Comparison of ENCODE assay signal across 22 cellular contexts in genomic region chr2:2648094-2648493, GRCh38.
DNase-seq lines count a peak whose midpoint lies in the region; ATAC-seq and TF ChIP-seq lines count a peak whose summit lies in the region.
"Had no signal": no experiment of that assay in that cellular context is flagged by ENCODE, and none has a peak within 500 bp of the region (broad histone marks: within the 10 kb centered on the region; RNA-seq: fewer than 3 reads in every experiment).

No MANE protein-coding gene starts in this region.

- H3K36me3 ChIP-seq in sigmoid colon, result no peaks in the 10 kb centered on the region
- H3K36me3 ChIP-seq: BLaER1 had no signal

- H3K4me3 Mint-ChIP-seq in activated CD4-positive, alpha-beta T cell treated with anti-CD3 and anti-CD28 coated beads for 36 hours, result no peak overlapping the region
- H3K4me3 Mint-ChIP-seq in activated CD4-positive, alpha-beta T cell treated with anti-CD3 and anti-CD28 coated beads, Interleukin-2, amount 10 ng/mL, durations not matched to agents 24 days and 14 days, result no peak overlapping the region
- H3K4me3 Mint-ChIP-seq in natural killer cell treated with Interleukin-12 subunit alpha and Interleukin-12 subunit beta and Interleukin-15 and Interleukin-18, amount 100 ng/mL, for 72 hours, result no peak overlapping the region
- no peak overlapping the region for H3K4me3 Mint-ChIP-seq in natural killer cell

- CTCF ChIA-PET in activated CD4-positive, alpha-beta T cell treated with anti-CD3 and anti-CD28 coated beads for 36 hours (lab: Charles Lee), result no interaction called here

- 80 to 85% methylated on average over 8 of the region's 8 CpGs for WGBS in sigmoid colon, 2 donors

- intact Hi-C loops in activated CD4-positive, alpha-beta T cell treated with anti-CD3 and anti-CD28 coated beads for 36 hours (cut with DNase I, micrococcal nuclease), result no loop called here
- intact Hi-C loops in activated CD4-positive, alpha-beta T cell treated with anti-CD3 and anti-CD28 coated beads, Interleukin-2, amount 10 ng/mL, durations not matched to agents 24 days and 14 days (cut with micrococcal nuclease), result no loop called here
- intact Hi-C loops in natural killer cell (cut with micrococcal nuclease), result no loop called here
- intact Hi-C loops in sigmoid colon (cut with DNase I), result no loop called here

- no peak for TF ChIP-seq POLR2A in sigmoid colon (IDR thresholded peaks at IDR 0.05)

- H3K27me3 ChIP-seq in sigmoid colon, result peaks cover 0 to 3% (median 0%) of the 10 kb centered on the region in 3 donors
- H3K27me3 ChIP-seq: BLaER1 had no signal

- H3K27ac ChIP-seq in sigmoid colon, result no peak overlapping the region
- H3K27ac ChIP-seq: 22Rv1, BLaER1 had no signal

- TF ChIP-seq CTCF in natural killer cell (IDR thresholded peaks at IDR 0.05), result no peak
- no peak for TF ChIP-seq CTCF in sigmoid colon (IDR thresholded peaks at IDR 0.05)

- no peaks in the 10 kb centered on the region for H3K27me3 Mint-ChIP-seq in activated CD4-positive, alpha-beta T cell treated with anti-CD3 and anti-CD28 coated beads for 36 hours
- no peaks in the 10 kb centered on the region for H3K27me3 Mint-ChIP-seq in activated CD4-positive, alpha-beta T cell treated with anti-CD3 and anti-CD28 coated beads, Interleukin-2, amount 10 ng/mL, durations not matched to agents 24 days and 14 days
- H3K27me3 Mint-ChIP-seq in natural killer cell treated with Interleukin-12 subunit alpha and Interleukin-12 subunit beta and Interleukin-15 and Interleukin-18, amount 100 ng/mL, for 72 hours, result peaks cover 0 to 3% of the 10 kb centered on the region in 2 donors
- peaks cover 0 to 3% of the 10 kb centered on the region in 2 donors for H3K27me3 Mint-ChIP-seq in natural killer cell (ENCODE audit: low read depth in 2 of 2)

- POLR2A ChIA-PET in activated CD4-positive, alpha-beta T cell treated with anti-CD3 and anti-CD28 coated beads for 36 hours (lab: Charles Lee), result no interaction called here

- no peak overlapping the region for H3K4me3 ChIP-seq in sigmoid colon
- H3K4me3 ChIP-seq: BLaER1 had no signal

- H3K36me3 Mint-ChIP-seq in activated CD4-positive, alpha-beta T cell treated with anti-CD3 and anti-CD28 coated beads for 36 hours (ENCODE audit: low read depth), result no peaks in the 10 kb centered on the region
- no peaks in the 10 kb centered on the region for H3K36me3 Mint-ChIP-seq in activated CD4-positive, alpha-beta T cell treated with anti-CD3 and anti-CD28 coated beads, Interleukin-2, amount 10 ng/mL, durations not matched to agents 24 days and 14 days (ENCODE audit: low read depth)
- H3K36me3 Mint-ChIP-seq in natural killer cell treated with Interleukin-12 subunit alpha and Interleukin-12 subunit beta and Interleukin-15 and Interleukin-18, amount 100 ng/mL, for 72 hours, result no peaks in the 10 kb centered on the region
- H3K36me3 Mint-ChIP-seq in natural killer cell, result no peaks in the 10 kb centered on the region
- H3K36me3 Mint-ChIP-seq: CD4-positive, alpha-beta memory T cell had no signal

- H3K4me1 Mint-ChIP-seq in activated CD4-positive, alpha-beta T cell treated with anti-CD3 and anti-CD28 coated beads for 36 hours, result peaks cover 38% of the 10 kb centered on the region
- H3K4me1 Mint-ChIP-seq in activated CD4-positive, alpha-beta T cell treated with anti-CD3 and anti-CD28 coated beads, Interleukin-2, amount 10 ng/mL, durations not matched to agents 24 days and 14 days, result peaks cover 19% of the 10 kb centered on the region
- peaks cover 0 to 6% of the 10 kb centered on the region in 2 donors for H3K4me1 Mint-ChIP-seq in natural killer cell treated with Interleukin-12 subunit alpha and Interleukin-12 subunit beta and Interleukin-15 and Interleukin-18, amount 100 ng/mL, for 72 hours (ENCODE audit: low read depth in 2 of 2)
- H3K4me1 Mint-ChIP-seq in natural killer cell, result peaks cover 0 to 9% of the 10 kb centered on the region in 2 donors

- no peak for TF ChIP-seq EP300 in sigmoid colon (IDR thresholded peaks at IDR 0.05)

- no peaks in the 10 kb centered on the region for H3K9me3 Mint-ChIP-seq in activated CD4-positive, alpha-beta T cell treated with anti-CD3 and anti-CD28 coated beads for 36 hours (ENCODE audit: low read depth)
- H3K9me3 Mint-ChIP-seq in activated CD4-positive, alpha-beta T cell treated with anti-CD3 and anti-CD28 coated beads, Interleukin-2, amount 10 ng/mL, durations not matched to agents 24 days and 14 days, result no peaks in the 10 kb centered on the region
- peaks cover 6% of the 10 kb centered on the region for H3K9me3 Mint-ChIP-seq in natural killer cell treated with Interleukin-12 subunit alpha and Interleukin-12 subunit beta and Interleukin-15 and Interleukin-18, amount 100 ng/mL, for 72 hours
- H3K9me3 Mint-ChIP-seq in natural killer cell, result peaks cover 0 to 3% of the 10 kb centered on the region in 2 donors

- no peaks in the 10 kb centered on the region for H3K4me1 ChIP-seq in sigmoid colon
- H3K4me1 ChIP-seq: Caco-2 had no signal

- no peaks in the 10 kb centered on the region for H3K9me3 ChIP-seq in sigmoid colon
- H3K9me3 ChIP-seq: BLaER1, Caco-2 had no signal

- DNase-seq in activated CD4-positive, alpha-beta T cell treated with anti-CD3 and anti-CD28 coated beads for 36 hours, result peak; percentile 39
- no peak for DNase-seq in activated CD4-positive, alpha-beta T cell treated with anti-CD3 and anti-CD28 coated beads, Interleukin-2, amount 10 ng/mL, durations not matched to agents 24 days and 14 days
- DNase-seq in natural killer cell treated with Interleukin-12 subunit alpha and Interleukin-12 subunit beta and Interleukin-15 and Interleukin-18, amount 100 ng/mL, for 72 hours (ENCODE audit: low spot score), result peak; percentile 25
- DNase-seq in natural killer cell, result no peak
- peak; percentile 14 for DNase-seq in islet precursor cell
- peak; percentile 24 for DNase-seq in sigmoid colon
- no peak for DNase-seq in T-helper 1 cell
- DNase-seq: ACHN; Caco-2; CD4-positive, alpha-beta memory T cell; DMS 273 treated with DMSO at 0.1 percent for 48 hours; DMS79 treated with DMSO at 0.1 percent for 48 hours; H7; Karpas-422; MV-4-11; NCI-H1417; NCI-H1694 treated with DMSO at 0.1 percent for 48 hours; NCI-H446; NCI-H526 had no signal

- no peak overlapping the region for H3K27ac Mint-ChIP-seq in activated CD4-positive, alpha-beta T cell treated with anti-CD3 and anti-CD28 coated beads for 36 hours
- H3K27ac Mint-ChIP-seq in activated CD4-positive, alpha-beta T cell treated with anti-CD3 and anti-CD28 coated beads, Interleukin-2, amount 10 ng/mL, durations not matched to agents 24 days and 14 days, result no peak overlapping the region
- no peak overlapping the region for H3K27ac Mint-ChIP-seq in natural killer cell treated with Interleukin-12 subunit alpha and Interleukin-12 subunit beta and Interleukin-15 and Interleukin-18, amount 100 ng/mL, for 72 hours
- H3K27ac Mint-ChIP-seq in natural killer cell, result no peak overlapping the region

- peak; percentile 23 for ATAC-seq in activated CD4-positive, alpha-beta T cell treated with anti-CD3 and anti-CD28 coated beads for 36 hours
- ATAC-seq in natural killer cell treated with Interleukin-12 subunit alpha and Interleukin-12 subunit beta and Interleukin-15 and Interleukin-18, amount 100 ng/mL, for 72 hours, result no peak
- no peak for ATAC-seq in natural killer cell
- ATAC-seq in HG02840 (IDR thresholded peaks at IDR 0.05; ENCODE audit: low FRiP score, unreplicated experiment), result no peak

Comparison
In these comparisons a context has a peak if more than half of its experiments do, and no peak if none do; other contexts are left out.
1. DNase-seq: peak in activated CD4-positive, alpha-beta T cell treated with anti-CD3 and anti-CD28 coated beads for 36 hours (single experiment), natural killer cell treated with Interleukin-12 subunit alpha and Interleukin-12 subunit beta and Interleukin-15 and Interleukin-18, amount 100 ng/mL, for 72 hours (single experiment), islet precursor cell (single experiment) and sigmoid colon (single experiment); none in activated CD4-positive, alpha-beta T cell treated with anti-CD3 and anti-CD28 coated beads, Interleukin-2, amount 10 ng/mL, durations not matched to agents 24 days and 14 days (single experiment), natural killer cell (single experiment) and T-helper 1 cell (0 of 5).